Comparison of ENCODE assay signal across 1 cellular context in genomic region chr11:62753736-62754603, GRCh38.
TF ChIP-seq lines count a peak whose summit lies in the region.

TSS of gene ZBTB3 (minus strand) at chr11:62754160. CDS start at chr11:62753664, 496 bp downstream.

TF ChIP-seq in HepG2, 621 proteins besides CTCF, POLR2A, EP300 and RAD21 (continued from another document and continues in another):
- TF ChIP-seq THAP9 (CRISPR knock-in tag; IDR thresholded peaks at IDR 0.05; ENCODE audit: borderline replicate concordance) (peak; percentile 82), ZEB1 (IDR thresholded peaks at IDR 0.05; ENCODE audit: insufficient replicate concordance, low read depth) (no peak), HNF1B (CRISPR knock-in tag; IDR thresholded peaks at IDR 0.05) (peak; percentile 49), ZBTB46 (CRISPR knock-in tag; IDR thresholded peaks at IDR 0.05; ENCODE audit: borderline replicate concordance) (no peak), CBX1 (IDR thresholded peaks at IDR 0.05; ENCODE audit: low read depth) (no peak), SAP130 (CRISPR knock-in tag; IDR thresholded peaks at IDR 0.05; ENCODE audit: low read depth) (peak; percentile 75), DRAP1 (CRISPR knock-in tag; IDR thresholded peaks at IDR 0.05) (peak; percentile 83), ZMYM3 (CRISPR knock-in tag; IDR thresholded peaks at IDR 0.05) (peak; percentile 74; the same call in 1 of the 2 replicates), TSC22D2 (CRISPR knock-in tag; IDR thresholded peaks at IDR 0.05; ENCODE audit: borderline replicate concordance) (no peak), ZNF331 (CRISPR knock-in tag; IDR thresholded peaks at IDR 0.05) (0 out of 2 replicates have a peak, but pooled peaks have one; percentile 18), SP5 (CRISPR knock-in tag; IDR thresholded peaks at IDR 0.05; ENCODE audit: borderline replicate concordance, low read depth) (peak; percentile 71; the same call in 1 of the 2 replicates), HOXD1 (CRISPR knock-in tag; IDR thresholded peaks at IDR 0.05) (no peak), ZNF777 (CRISPR knock-in tag; IDR thresholded peaks at IDR 0.05) (peak; percentile 3; the same call in 1 of the 2 replicates), PAF1 (CRISPR knock-in tag; IDR thresholded peaks at IDR 0.05) (no peak), MTA1 (CRISPR knock-in tag; IDR thresholded peaks at IDR 0.05; ENCODE audit: borderline replicate concordance) (no peak), CC2D1A (CRISPR knock-in tag; IDR thresholded peaks at IDR 0.05) (no peak), HIVEP1 (CRISPR knock-in tag; IDR thresholded peaks at IDR 0.05) (peak; percentile 17; the same call in 1 of the 2 replicates), SIX1 (CRISPR knock-in tag; IDR thresholded peaks at IDR 0.05; ENCODE audit: borderline replicate concordance) (0 out of 2 replicates have a peak, but pooled peaks have one; percentile 30), KAT8 (CRISPR knock-in tag; IDR thresholded peaks at IDR 0.05) (peak; percentile 80), KMT2A (CRISPR knock-in tag; IDR thresholded peaks at IDR 0.05) (peak; percentile 65; the same call in 1 of the 2 replicates), FOXJ3 (CRISPR knock-in tag; IDR thresholded peaks at IDR 0.05; ENCODE audit: borderline replicate concordance) (no peak), GATAD2A (CRISPR knock-in tag; IDR thresholded peaks at IDR 0.05) (no peak), GABPA (IDR thresholded peaks at IDR 0.05; ENCODE audit: low read depth, low read length) (peak; percentile 72), GABPA (CRISPR knock-in tag; IDR thresholded peaks at IDR 0.05; ENCODE audit: low read depth) (peak; percentile 96), NFYC (CRISPR knock-in tag; IDR thresholded peaks at IDR 0.05) (peak; percentile 98), MAZ (IDR thresholded peaks at IDR 0.05; ENCODE audit: borderline replicate concordance, low read depth, low read length) (0 out of 2 replicates have a peak, but pooled peaks have one; percentile 8), MAZ (CRISPR knock-in tag; IDR thresholded peaks at IDR 0.05; ENCODE audit: low read depth) (no peak), RAD51 (IDR thresholded peaks at IDR 0.05; ENCODE audit: borderline replicate concordance) (no peak), ZNF605 (CRISPR knock-in tag; IDR thresholded peaks at IDR 0.05) (0 out of 2 replicates have a peak, but pooled peaks have one; percentile 41), ZNF883 (CRISPR knock-in tag; IDR thresholded peaks at IDR 0.05; ENCODE audit: not compliant biosample characterization) (peak; percentile 53), ZNF230 (CRISPR knock-in tag; IDR thresholded peaks at IDR 0.05) (0 out of 2 replicates have a peak, but pooled peaks have one; percentile 46), CREM (IDR thresholded peaks at IDR 0.05) (peak; percentile 62; the same call in 1 of the 2 replicates), CREM (CRISPR knock-in tag; IDR thresholded peaks at IDR 0.05) (no peak), KDM5A (IDR thresholded peaks at IDR 0.05; ENCODE audit: borderline replicate concordance, low read length) (peak; percentile 94; the same call in 1 of the 2 replicates), ZBTB40 (IDR thresholded peaks at IDR 0.05) (peak; percentile 33; the same call in 1 of the 2 replicates), ZBTB40 (CRISPR knock-in tag; IDR thresholded peaks at IDR 0.05) (no peak), SMAD9 (CRISPR knock-in tag; IDR thresholded peaks at IDR 0.05) (peak; percentile 70; the same call in 1 of the 2 replicates), ZNF562 (CRISPR knock-in tag; IDR thresholded peaks at IDR 0.05; ENCODE audit: borderline replicate concordance) (no peak), MXI1 (IDR thresholded peaks at IDR 0.05; ENCODE audit: borderline replicate concordance, low read depth, low read length) (peak; percentile 53; the same call in 1 of the 3 replicates), ZNF574 (CRISPR knock-in tag; IDR thresholded peaks at IDR 0.05) (peak; percentile 26; the same call in 1 of the 2 replicates), ZMYM4 (CRISPR knock-in tag; IDR thresholded peaks at IDR 0.05) (peak; percentile 64), RCOR2 (CRISPR knock-in tag; IDR thresholded peaks at IDR 0.05) (0 out of 2 replicates have a peak, but pooled peaks have one; percentile 42), BHLHE40 (IDR thresholded peaks at IDR 0.05; ENCODE audit: low read length) (no peak), IKZF5 (CRISPR knock-in tag; IDR thresholded peaks at IDR 0.05) (peak; percentile 40; the same call in 1 of the 2 replicates), FOXA3 (CRISPR knock-in tag; IDR thresholded peaks at IDR 0.05) (0 out of 2 replicates have a peak, but pooled peaks have one; percentile 16)
